In the genomic region with DNA sequence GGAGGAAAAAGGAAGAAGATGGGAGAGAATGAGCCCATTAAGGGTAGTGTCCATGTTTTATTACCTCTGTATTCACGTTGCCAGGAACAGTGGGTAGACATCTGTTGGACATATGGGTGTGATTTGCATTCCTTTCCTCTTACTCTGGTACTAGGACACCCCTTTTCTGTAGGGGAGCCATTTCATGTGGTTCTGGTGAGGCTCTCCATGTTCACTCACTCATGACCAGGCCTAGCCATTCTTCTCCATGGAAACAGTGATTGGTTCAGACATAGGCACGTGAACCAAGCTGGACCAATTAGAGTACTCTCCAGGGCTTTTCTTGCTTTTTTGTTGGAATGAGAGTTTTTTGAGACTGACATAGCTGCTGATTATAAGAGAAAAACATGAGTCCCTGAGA, we compare ENCODE assay signal across 25 cellular contexts. TPM values are rescaled to one million over a fixed set of nuclear protein-coding genes. Genes with fewer than 3 reads are reported as not detected.
DNase-seq lines count a peak whose midpoint lies in the region; ATAC-seq and TF ChIP-seq lines count a peak whose summit lies in the region.
"Had no signal": no experiment of that assay in that cellular context is flagged by ENCODE, and none has a peak within 500 bp of the region (broad histone marks: within the 10 kb centered on the region; RNA-seq: fewer than 3 reads in every experiment).

No MANE protein-coding gene starts in this region.

- H3K27ac Mint-ChIP-seq in activated naive CD8-positive, alpha-beta T cell treated with anti-CD3 and anti-CD28 coated beads, Interleukin-2, amount 50 U/mL, for 24 hours: no peak overlapping the region
- H3K27ac Mint-ChIP-seq: activated CD4-positive, alpha-beta memory T cell treated with anti-CD3 and anti-CD28 coated beads, Interleukin-2, amount 10 ng/mL, durations not matched to agents 7 days and 5 days; natural killer cell treated with Interleukin-12 subunit alpha and Interleukin-12 subunit beta and Interleukin-15 and Interleukin-18, amount 100 ng/mL, for 72 hours; progenitor cell of endocrine pancreas; T-helper 2 cell treated with Interferon-gamma antibody and Interleukin-4, amounts not matched to agents 5 μg/mL and 100 μg/mL, for 36 hours had no signal

- TF ChIP-seq CTCF in osteoblast (IDR thresholded peaks at IDR 0.05; ENCODE audit: extremely low read depth, low read depth, low read length) (no peak), OCI-LY7 (conservative IDR thresholded peaks at IDR 0.05; ENCODE audit: low read length) (no peak)

- POLR2A ChIA-PET in OCI-LY7 (lab: Charles Lee): no interaction called here

- no peak overlapping the region for H3K4me2 ChIP-seq in osteoblast (ENCODE audit: insufficient read depth, low read length)
- H3K4me2 ChIP-seq in OCI-LY7 (ENCODE audit: low read length): no peak overlapping the region
- H3K4me2 ChIP-seq: BLaER1 treated with 17β-estradiol and CSF1 and Interleukin-3, amounts not matched to agents 10 nM and 100 nM had no signal

- H2AFZ ChIP-seq in osteoblast (ENCODE audit: low read length): no peak overlapping the region
- H2AFZ ChIP-seq in OCI-LY7 (ENCODE audit: low read length): no peak overlapping the region

- no peaks in the 10 kb centered on the region for H3K27me3 ChIP-seq in osteoblast (ENCODE audit: insufficient read depth, low read length)
- H3K27me3 ChIP-seq: BLaER1 treated with 17β-estradiol and CSF1 and Interleukin-3, amounts not matched to agents 10 nM and 100 nM; SJCRH30; tibial nerve had no signal

- BruUV-seq in OCI-LY7 (replicated peaks; lab: Mats Ljungman, UMichigan): no TSS peak

- H4K20me1 ChIP-seq in osteoblast (ENCODE audit: insufficient read depth, low read length) (no peaks in the 10 kb centered on the region), OCI-LY7 (ENCODE audit: insufficient read depth, low read length) (no peaks in the 10 kb centered on the region)
- H4K20me1 ChIP-seq: BLaER1 treated with 17β-estradiol and CSF1 and Interleukin-3, amounts not matched to agents 10 nM and 100 nM had no signal

- peaks cover 4% of the 10 kb centered on the region for H3K27me3 Mint-ChIP-seq in activated naive CD8-positive, alpha-beta T cell treated with anti-CD3 and anti-CD28 coated beads, Interleukin-2, amount 50 U/mL, for 24 hours
- H3K27me3 Mint-ChIP-seq: progenitor cell of endocrine pancreas had no signal

- DNase-seq in GM04504 (ENCODE audit: low read depth): peak; percentile 42
- peak; percentile 8 for DNase-seq in RKO (ENCODE audit: low spot score)
- DNase-seq in osteoblast (ENCODE audit: insufficient read length, low spot score, missing footprints): peak; percentile 30
- no peak for DNase-seq in activated naive CD8-positive, alpha-beta T cell treated with anti-CD3 and anti-CD28 coated beads, Interleukin-2, amount 50 U/mL, for 24 hours
- DNase-seq in OCI-LY7 (ENCODE audit: low spot score): no peak
- DNase-seq: activated CD4-positive, alpha-beta memory T cell treated with anti-CD3 and anti-CD28 coated beads, Interleukin-2, amount 10 ng/mL, durations not matched to agents 7 days and 5 days; activated CD4-positive, CD25-positive, alpha-beta regulatory T cell; activated naive CD4-positive, alpha-beta T cell treated with Interleukin-2 at 50 U/mL for 16 hours; cerebellar nuclear complex; effector memory CD4-positive, alpha-beta T cell; GF-D8; hippocampal formation; kidney; mesenchymal stem cell; NCI-H526; SJCRH30; stimulated activated CD4-positive, alpha-beta T cell treated with anti-CD3 and anti-CD28 coated beads, Interleukin-1b, Interleukin-23, amount 100 ng/mL, for 48 hours; stimulated activated naive CD4-positive, alpha-beta T cell treated with Interleukin-2 at 50 U/mL for 16 hours had no signal

- H3K4me1 Mint-ChIP-seq in activated naive CD8-positive, alpha-beta T cell treated with anti-CD3 and anti-CD28 coated beads, Interleukin-2, amount 50 U/mL, for 24 hours: no peaks in the 10 kb centered on the region
- H3K4me1 Mint-ChIP-seq: activated CD4-positive, alpha-beta memory T cell treated with anti-CD3 and anti-CD28 coated beads, Interleukin-2, amount 10 ng/mL, durations not matched to agents 7 days and 5 days had no signal

- H3K36me3 ChIP-seq in osteoblast (ENCODE audit: insufficient read depth, low read length) (no peaks in the 10 kb centered on the region), OCI-LY7 (ENCODE audit: insufficient read depth, low read length) (no peaks in the 10 kb centered on the region)
- H3K36me3 ChIP-seq: BLaER1 treated with 17β-estradiol and CSF1 and Interleukin-3, amounts not matched to agents 10 nM and 100 nM; SJCRH30; tibial nerve had no signal

- H3K9me2 ChIP-seq in OCI-LY7 (ENCODE audit: insufficient read depth, low read length): no peaks in the 10 kb centered on the region

- no peak overlapping the region for H3K4me3 Mint-ChIP-seq in activated naive CD8-positive, alpha-beta T cell treated with anti-CD3 and anti-CD28 coated beads, Interleukin-2, amount 50 U/mL, for 24 hours
- H3K4me3 Mint-ChIP-seq: activated CD4-positive, alpha-beta memory T cell treated with anti-CD3 and anti-CD28 coated beads, Interleukin-2, amount 10 ng/mL, durations not matched to agents 7 days and 5 days; natural killer cell treated with Interleukin-12 subunit alpha and Interleukin-12 subunit beta and Interleukin-15 and Interleukin-18, amount 100 ng/mL, for 72 hours; T-helper 2 cell treated with Interferon-gamma antibody and Interleukin-4, amounts not matched to agents 5 μg/mL and 100 μg/mL, for 36 hours had no signal

- peaks cover 14% of the 10 kb centered on the region for H3K9me3 Mint-ChIP-seq in activated naive CD8-positive, alpha-beta T cell treated with anti-CD3 and anti-CD28 coated beads, Interleukin-2, amount 50 U/mL, for 24 hours

- H3K36me3 Mint-ChIP-seq in activated naive CD8-positive, alpha-beta T cell treated with anti-CD3 and anti-CD28 coated beads, Interleukin-2, amount 50 U/mL, for 24 hours (ENCODE audit: low read depth): peaks cover 5% of the 10 kb centered on the region

- H3K4me3 ChIP-seq in osteoblast (ENCODE audit: insufficient read depth, low read length): no peak overlapping the region
- H3K4me3 ChIP-seq in OCI-LY7 (ENCODE audit: low read depth, low read length, poor library complexity, severe bottlenecking): no peak overlapping the region
- H3K4me3 ChIP-seq: BLaER1 treated with 17β-estradiol and CSF1 and Interleukin-3, amounts not matched to agents 10 nM and 100 nM; SJCRH30; tibial nerve had no signal

- no peaks in the 10 kb centered on the region for H3K9me3 ChIP-seq in osteoblast (ENCODE audit: low read depth, low read length)
- H3K9me3 ChIP-seq in OCI-LY7 (ENCODE audit: low read length): no peaks in the 10 kb centered on the region
- H3K9me3 ChIP-seq: SJCRH30 had no signal

- H3K4me1 ChIP-seq in osteoblast (ENCODE audit: insufficient read depth, low read length): no peaks in the 10 kb centered on the region
- H3K4me1 ChIP-seq in OCI-LY7 (ENCODE audit: insufficient read depth, low read length, poor library complexity, severe bottlenecking): no peaks in the 10 kb centered on the region
- H3K4me1 ChIP-seq: BLaER1 treated with 17β-estradiol and CSF1 and Interleukin-3, amounts not matched to agents 10 nM and 100 nM; SJCRH30; tibial nerve had no signal

- H3K27ac ChIP-seq in osteoblast (ENCODE audit: low read depth, low read length): no peak overlapping the region
- H3K27ac ChIP-seq in OCI-LY7 (ENCODE audit: low read depth, low read length, poor library complexity, severe bottlenecking): no peak overlapping the region
- H3K27ac ChIP-seq: BLaER1 treated with 17β-estradiol and CSF1 and Interleukin-3, amounts not matched to agents 10 nM and 100 nM; SJCRH30; tibial nerve had no signal

- peak; percentile 36 for ATAC-seq in esophagus mucosa
- no peak for ATAC-seq in activated naive CD8-positive, alpha-beta T cell treated with anti-CD3 and anti-CD28 coated beads, Interleukin-2, amount 50 U/mL, for 24 hours
- no peak for ATAC-seq in HG03097 (IDR thresholded peaks at IDR 0.05; ENCODE audit: low FRiP score, unreplicated experiment)
- ATAC-seq: natural killer cell treated with Interleukin-12 subunit alpha and Interleukin-12 subunit beta and Interleukin-15 and Interleukin-18, amount 100 ng/mL, for 72 hours had no signal

- intact Hi-C loops in OCI-LY7 (cut with micrococcal nuclease; ENCODE audit: unreplicated experiment): no loop called here

- CTCF ChIA-PET in OCI-LY7 (lab: Charles Lee; ENCODE audit: unreplicated experiment): no interaction called here

- H3K79me2 ChIP-seq in osteoblast (ENCODE audit: insufficient read depth, low read length) (no peaks in the 10 kb centered on the region), OCI-LY7 (ENCODE audit: insufficient read depth, low read depth, low read length) (no peaks in the 10 kb centered on the region)

RNA-seq across cellular contexts. Expression of a gene that starts 39.6 kb away (rescaled TPM):
- 251 TPM for total RNA-seq in esophagus mucosa
- 251 and 283 TPM in 2 replicates for total RNA-seq in osteoblast
- 75.5 and 126 TPM in 2 replicates for total RNA-seq in OCI-LY7 (2014; rRNA removed; shearing (Covaris generic))
- 193 and 216 TPM in 2 replicates for total RNA-seq in OCI-LY7 (2022)

RNA-seq across cellular contexts. Expression of a gene that starts 40.8 kb away (rescaled TPM):
- total RNA-seq in esophagus mucosa (30.2 TPM), osteoblast (52.1 and 61.0 TPM in 2 replicates), OCI-LY7 (2022) (95.5 and 97.3 TPM in 2 replicates)
- 99.1 and 108 TPM in 2 replicates for total RNA-seq in OCI-LY7 (2014; rRNA removed; shearing (Covaris generic))

Comparison
In these comparisons a context has a peak if more than half of its experiments do, and no peak if none do; other contexts are left out.
1. DNase-seq: peak in GM04504 (single experiment), RKO (single experiment) and osteoblast (single experiment); none in activated naive CD8-positive, alpha-beta T cell treated with anti-CD3 and anti-CD28 coated beads, Interleukin-2, amount 50 U/mL, for 24 hours (single experiment) and OCI-LY7 (single experiment).